In the genomic region with DNA sequence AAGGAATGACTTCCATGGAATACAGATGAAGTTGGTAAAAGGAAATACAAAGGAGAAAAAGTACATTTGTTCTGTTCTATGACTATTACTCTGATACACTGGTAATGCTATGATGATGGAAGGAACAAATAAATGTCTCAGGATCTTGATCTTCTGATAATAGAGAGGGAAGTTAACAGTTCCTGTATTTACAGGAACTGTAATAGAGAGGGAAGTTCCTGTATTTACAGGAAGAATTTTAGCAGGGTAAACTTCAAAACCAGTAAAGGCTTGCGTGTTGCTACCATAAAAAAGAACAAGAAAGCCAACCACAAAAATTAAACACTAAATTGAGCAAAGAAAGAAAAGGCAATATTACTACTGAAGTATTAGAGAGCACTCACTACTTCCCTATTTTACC, we compare ENCODE assay signal across 16 cellular contexts.
"Had no signal": no experiment of that assay in that cellular context is flagged by ENCODE, and none has a peak within 500 bp of the region (broad histone marks: within the 10 kb centered on the region; RNA-seq: fewer than 3 reads in every experiment).

No MANE protein-coding gene starts in this region.

- DNase-seq: activated CD4-positive, alpha-beta T cell treated with anti-CD3 and anti-CD28 coated beads, Interleukin-2, amount 50 U/mL, for 1 hour; activated T-cell treated with anti-CD3 and anti-CD28 coated beads for 4 hours; caudate nucleus; effector CD8-positive, alpha-beta T cell; kidney; left ventricle myocardium inferior; mesendoderm; ovary; stimulated activated CD4-positive, alpha-beta T cell treated with anti-CD3 and anti-CD28 coated beads, Interleukin-2, amount 100 ng/mL, for 48 hours; stimulated activated naive CD8-positive, alpha-beta T cell treated with anti-CD3 and anti-CD28 coated beads, Interleukin-15, Interleukin-2, amounts not matched to agents 100 U/mL and 50 U/mL, for 24 hours; upper lobe of left lung had no signal

- H3K4me3 Mint-ChIP-seq: activated naive CD4-positive, alpha-beta T cell treated with anti-CD3 and anti-CD28 coated beads, Interleukin-2, amount 50 U/mL, for 24 hours; neural crest cell; WTC11 had no signal

- H3K36me3 ChIP-seq: left ventricle myocardium inferior, ovary, suprapubic skin, upper lobe of left lung had no signal

- H3K4me3 ChIP-seq: coronary artery, left ventricle myocardium inferior, ovary, suprapubic skin, upper lobe of left lung had no signal

- H3K27me3 ChIP-seq: ovary, suprapubic skin, upper lobe of left lung had no signal

- H3K36me3 Mint-ChIP-seq: activated naive CD4-positive, alpha-beta T cell treated with anti-CD3 and anti-CD28 coated beads, Interleukin-2, amount 50 U/mL, for 24 hours had no signal

- H3K4me1 Mint-ChIP-seq: activated naive CD4-positive, alpha-beta T cell treated with anti-CD3 and anti-CD28 coated beads, Interleukin-2, amount 50 U/mL, for 24 hours; neural crest cell had no signal

- H3K27ac Mint-ChIP-seq: activated naive CD4-positive, alpha-beta T cell treated with anti-CD3 and anti-CD28 coated beads, Interleukin-2, amount 50 U/mL, for 24 hours; WTC11 had no signal

- H3K27ac ChIP-seq: coronary artery, left ventricle myocardium inferior, ovary, suprapubic skin had no signal

- ATAC-seq: stimulated activated naive CD8-positive, alpha-beta T cell treated with anti-CD3 and anti-CD28 coated beads, Interleukin-15, Interleukin-2, amounts not matched to agents 100 U/mL and 50 U/mL, for 24 hours; WTC11 had no signal

- H3K9me3 ChIP-seq: ovary, suprapubic skin had no signal

- H3K4me1 ChIP-seq: left ventricle myocardium inferior, suprapubic skin had no signal
